Comparison of ENCODE assay signal across 13 cellular contexts in genomic region chr1:184986250-184986649, GRCh38. TPM values are rescaled to one million over a fixed set of nuclear protein-coding genes. Genes with fewer than 3 reads are reported as not detected.
DNase-seq lines count a peak whose midpoint lies in the region; ATAC-seq and TF ChIP-seq lines count a peak whose summit lies in the region.
"Had no signal": no experiment of that assay in that cellular context is flagged by ENCODE, and none has a peak within 500 bp of the region (broad histone marks: within the 10 kb centered on the region; RNA-seq: fewer than 3 reads in every experiment).

No MANE protein-coding gene starts in this region.

- H4K20me1 ChIP-seq in GM23338 (replicated peaks; ENCODE audit: insufficient read depth) = no peaks in the 10 kb centered on the region

- H3K36me3 ChIP-seq in GM23338 (ENCODE audit: insufficient read depth) (no peaks in the 10 kb centered on the region), tibial artery (no peaks in the 10 kb centered on the region)

- 0 out of 2 replicates have a peak, but pooled peaks cover 3% of the 10 kb centered on the region for H3K9me2 ChIP-seq in GM23338 (ENCODE audit: insufficient read depth)

- ATAC-seq in GM23338 = peak; percentile 64
- peak; percentile 74 for ATAC-seq in SK-N-SH treated with all-trans-retinoic acid at 6 μM for 48 hours
- ATAC-seq in left lobe of liver = no peak
- ATAC-seq in activated CD8-positive, alpha-beta T cell treated with anti-CD3 and anti-CD28 coated beads, Interleukin-2, amount 10 ng/mL, durations not matched to agents 7 days and 5 days = no peak

- H3K4me3 Mint-ChIP-seq in GM23338 = no peak overlapping the region
- no peak overlapping the region for H3K4me3 Mint-ChIP-seq in activated CD8-positive, alpha-beta T cell treated with anti-CD3 and anti-CD28 coated beads, Interleukin-2, amount 10 ng/mL, durations not matched to agents 7 days and 5 days
- H3K4me3 Mint-ChIP-seq: activated CD4-positive, alpha-beta memory T cell treated with anti-CD3 and anti-CD28 coated beads for 36 hours; central memory CD8-positive, alpha-beta T cell had no signal

- no peaks in the 10 kb centered on the region for H3K4me1 ChIP-seq in GM23338 (ENCODE audit: insufficient read depth)
- peaks cover 0 to 6% (median 0%) of the 10 kb centered on the region in 4 donors for H3K4me1 ChIP-seq in tibial artery

- POLR2A ChIA-PET in activated CD8-positive, alpha-beta T cell treated with anti-CD3 and anti-CD28 coated beads, Interleukin-2, amount 10 ng/mL, durations not matched to agents 7 days and 5 days (lab: Charles Lee) = no interaction called here

- H3K27ac ChIP-seq in GM23338 (ENCODE audit: low read depth) = no peak overlapping the region
- no peak overlapping the region for H3K27ac ChIP-seq in tibial artery

- no peaks in the 10 kb centered on the region for H3K9me3 Mint-ChIP-seq in GM23338
- no peaks in the 10 kb centered on the region for H3K9me3 Mint-ChIP-seq in activated CD8-positive, alpha-beta T cell treated with anti-CD3 and anti-CD28 coated beads, Interleukin-2, amount 10 ng/mL, durations not matched to agents 7 days and 5 days (ENCODE audit: insufficient read depth)
- H3K9me3 Mint-ChIP-seq: activated CD4-positive, alpha-beta memory T cell treated with anti-CD3 and anti-CD28 coated beads for 36 hours; central memory CD8-positive, alpha-beta T cell had no signal

- H3K27me3 Mint-ChIP-seq in GM23338 (ENCODE audit: insufficient read depth, low read depth, poor library complexity) = no peaks in the 10 kb centered on the region
- H3K27me3 Mint-ChIP-seq in activated CD8-positive, alpha-beta T cell treated with anti-CD3 and anti-CD28 coated beads, Interleukin-2, amount 10 ng/mL, durations not matched to agents 7 days and 5 days (ENCODE audit: low read depth) = peaks cover 21% of the 10 kb centered on the region

- DNase-seq in AG08396 (ENCODE audit: low spot score) (peak; percentile 20), GM23338 (ENCODE audit: low spot score) (peak; percentile 46), glomerular visceral epithelial cell (ENCODE audit: extremely low spot score) (peak; percentile 34), left lobe of liver (ENCODE audit: low spot score) (no peak), amygdala (lab: John Stamatoyannopoulos, UW) (no peak), tibial artery (no peak)
- DNase-seq in activated CD8-positive, alpha-beta T cell treated with anti-CD3 and anti-CD28 coated beads, Interleukin-2, amount 10 ng/mL, durations not matched to agents 7 days and 5 days = no peak
- DNase-seq: activated CD4-positive, alpha-beta memory T cell treated with anti-CD3 and anti-CD28 coated beads for 36 hours; NK-92 treated with Interleukin-12 subunit alpha and Interleukin-12 subunit beta, amount 100 ng/mL, for 24 hours; stimulated activated CD4-positive, alpha-beta T cell treated with anti-CD3 and anti-CD28 coated beads, Interleukin-2, amount 100 ng/mL, for 48 hours had no signal

- TF ChIP-seq CTCF in GM23338 (conservative IDR thresholded peaks at IDR 0.05; ENCODE audit: low read depth in 2 of 2) = peak; percentile 19 to 75; a peak in 2 of 4 replicates
- TF ChIP-seq CTCF in tibial artery (IDR thresholded peaks at IDR 0.05) = no peak

- H3K4me3 ChIP-seq in GM23338 = no peak overlapping the region
- no peak overlapping the region for H3K4me3 ChIP-seq in tibial artery
- H3K4me3 ChIP-seq: lung had no signal

- H3K4me1 Mint-ChIP-seq in GM23338 = peaks cover 6% of the 10 kb centered on the region
- peaks cover 7% of the 10 kb centered on the region for H3K4me1 Mint-ChIP-seq in activated CD8-positive, alpha-beta T cell treated with anti-CD3 and anti-CD28 coated beads, Interleukin-2, amount 10 ng/mL, durations not matched to agents 7 days and 5 days (ENCODE audit: low read depth)

- H3K4me2 ChIP-seq in GM23338 = no peak overlapping the region

- intact Hi-C loops in tibial artery (cut with DNase I; ENCODE audit: low total_unique reads) = no loop called here

- H3F3A ChIP-seq in GM23338 (replicated peaks; ENCODE audit: low read depth) = no peaks in the 10 kb centered on the region

- H3K27ac Mint-ChIP-seq in GM23338 = no peak overlapping the region
- no peak overlapping the region for H3K27ac Mint-ChIP-seq in activated CD8-positive, alpha-beta T cell treated with anti-CD3 and anti-CD28 coated beads, Interleukin-2, amount 10 ng/mL, durations not matched to agents 7 days and 5 days
- H3K27ac Mint-ChIP-seq: activated CD4-positive, alpha-beta memory T cell treated with anti-CD3 and anti-CD28 coated beads for 36 hours had no signal

- H3K27me3 ChIP-seq in GM23338 (ENCODE audit: insufficient read depth) (no peaks in the 10 kb centered on the region), tibial artery (no peaks in the 10 kb centered on the region)

- no peak overlapping the region; the same call in 1 of the 2 replicates for H2AFZ ChIP-seq in GM23338

- H3K79me2 ChIP-seq in GM23338 (replicated peaks; ENCODE audit: insufficient read depth) = no peaks in the 10 kb centered on the region

- H3K36me3 Mint-ChIP-seq in GM23338 (ENCODE audit: low read depth) = no peaks in the 10 kb centered on the region
- H3K36me3 Mint-ChIP-seq in activated CD8-positive, alpha-beta T cell treated with anti-CD3 and anti-CD28 coated beads, Interleukin-2, amount 10 ng/mL, durations not matched to agents 7 days and 5 days (ENCODE audit: low read depth) = no peaks in the 10 kb centered on the region
- H3K36me3 Mint-ChIP-seq: activated CD4-positive, alpha-beta memory T cell treated with anti-CD3 and anti-CD28 coated beads for 36 hours had no signal

- no peaks in the 10 kb centered on the region for H3K9me3 ChIP-seq in tibial artery

- CTCF ChIA-PET in activated CD8-positive, alpha-beta T cell treated with anti-CD3 and anti-CD28 coated beads, Interleukin-2, amount 10 ng/mL, durations not matched to agents 7 days and 5 days (lab: Charles Lee) = interaction anchor here (2.4 to 3.6 kb wide), 2 partner anchors 181 to 184 kb away, joined by 11 to 28 read pairs; no protein-coding TSS in a partner anchor

TF ChIP-seq in GM23338, 12 proteins besides CTCF, POLR2A, EP300 and RAD21:
- no peak for TF ChIP-seq NANOG (IDR thresholded peaks at IDR 0.05; ENCODE audit: borderline replicate concordance)
TF ChIP-seq in GM23338: peak in this region for 0.

TF ChIP-seq in SK-N-SH treated with all-trans-retinoic acid at 6 μM for 48 hours, 23 proteins besides CTCF, POLR2A, EP300 and RAD21 (continues in another document):
- no peak for TF ChIP-seq ISL1 (CRISPR knock-in tag; IDR thresholded peaks at IDR 0.05)
- TF ChIP-seq CSRNP3 (CRISPR knock-in tag; IDR thresholded peaks at IDR 0.05) = no peak
- no peak for TF ChIP-seq TSHZ2 (CRISPR knock-in tag; IDR thresholded peaks at IDR 0.05)

RNA-seq across cellular contexts. Expression of gene NIBAN1, which starts 11.9 kb away (rescaled TPM):
- total RNA-seq in GM23338 (2014; rRNA removed; shearing (Covaris generic)) = 11.1 and 12.3 TPM in 2 replicates
- 3.7 and 5.5 TPM in 2 replicates for polyA plus RNA-seq in GM23338 (2016; fragmentation: Nextera tagmentation; extraction: Ambion mirVana)
- 0.96 TPM for total RNA-seq in left lobe of liver
- 10 to 100 TPM; 28.6 to 28.7 TPM for total RNA-seq in activated CD8-positive, alpha-beta T cell treated with anti-CD3 and anti-CD28 coated beads, Interleukin-2, amount 10 ng/mL, durations not matched to agents 7 days and 5 days

RNA-seq across cellular contexts. Expression of gene RNF2, which starts 59.1 kb away (rescaled TPM):
- 51.4 and 59.6 TPM in 2 replicates for total RNA-seq in GM23338 (2014; rRNA removed; shearing (Covaris generic))
- polyA plus RNA-seq in GM23338 (2016; fragmentation: Nextera tagmentation; extraction: Ambion mirVana) = 27.9 and 33.3 TPM in 2 replicates
- 3.9 TPM for total RNA-seq in left lobe of liver
- total RNA-seq in activated CD8-positive, alpha-beta T cell treated with anti-CD3 and anti-CD28 coated beads, Interleukin-2, amount 10 ng/mL, durations not matched to agents 7 days and 5 days = 10 to 100 TPM; 18.6 to 22.5 TPM

Comparison
In these comparisons a context has a peak if more than half of its experiments do, and no peak if none do; other contexts are left out.
1. DNase-seq: peak in AG08396 (single experiment), GM23338 (single experiment) and glomerular visceral epithelial cell (single experiment); none in left lobe of liver (single experiment), amygdala (0 of 56), tibial artery (0 of 2) and activated CD8-positive, alpha-beta T cell treated with anti-CD3 and anti-CD28 coated beads, Interleukin-2, amount 10 ng/mL, durations not matched to agents 7 days and 5 days (single experiment).
2. ATAC-seq: peak in GM23338 (single experiment) and SK-N-SH treated with all-trans-retinoic acid at 6 μM for 48 hours (single experiment); none in left lobe of liver (single experiment) and activated CD8-positive, alpha-beta T cell treated with anti-CD3 and anti-CD28 coated beads, Interleukin-2, amount 10 ng/mL, durations not matched to agents 7 days and 5 days (single experiment).
3. CTCF ChIP-seq: peak in GM23338 (2 of 2); none in tibial artery (0 of 2).